5 cellular contexts compared by ENCODE assay signal in the genomic region with DNA sequence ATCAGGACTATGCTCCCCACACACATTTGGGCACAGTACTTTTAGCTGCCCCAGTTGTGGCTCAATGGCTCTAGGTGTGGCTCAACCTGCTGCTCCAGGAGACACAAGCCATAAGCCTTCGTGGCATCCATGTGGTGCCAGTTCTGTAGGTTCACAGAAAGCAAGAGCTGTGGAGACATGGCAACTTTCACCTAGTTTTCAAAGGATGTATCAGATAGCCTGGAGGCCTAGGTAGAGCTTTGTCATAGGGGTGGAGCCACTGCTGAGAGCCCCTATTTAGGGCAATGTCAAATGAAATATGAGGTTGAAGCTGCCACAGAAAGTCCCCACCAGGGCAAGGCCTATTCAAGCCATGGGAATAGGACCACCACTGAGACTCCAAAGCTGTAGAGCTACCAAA.
"Had no signal": no experiment of that assay in that cellular context is flagged by ENCODE, and none has a peak within 500 bp of the region (broad histone marks: within the 10 kb centered on the region; RNA-seq: fewer than 3 reads in every experiment).

No MANE protein-coding gene starts in this region.

- H2AFZ ChIP-seq: GM23338 had no signal

- H3K27ac ChIP-seq: HL-60 had no signal

- H3K4me2 ChIP-seq: GM23338 had no signal

- DNase-seq: H9, HCEC 1CT had no signal

- H3K4me3 ChIP-seq: GM23338 had no signal

- ATAC-seq: GM23338, HepG2 had no signal
